In the genomic region with DNA sequence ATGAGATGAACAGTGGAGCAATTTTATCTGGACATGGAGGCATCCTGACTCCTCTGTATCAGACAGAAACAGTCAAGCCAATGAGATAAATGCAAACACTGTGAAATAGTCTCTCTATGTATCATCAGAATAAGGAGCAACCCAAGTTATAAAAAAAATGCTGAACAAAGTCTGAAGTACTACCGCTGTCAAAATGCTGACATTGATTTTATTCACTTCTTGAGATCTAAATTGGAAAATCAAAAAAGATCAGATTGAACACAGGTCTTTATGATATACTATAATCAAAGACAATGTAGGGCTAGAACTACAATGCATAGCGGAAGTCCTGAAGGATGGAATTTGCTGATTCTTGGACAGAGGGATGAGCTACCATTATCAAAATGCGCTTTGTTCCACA, we compare ENCODE assay signal across 31 cellular contexts.
"Had no signal": no experiment of that assay in that cellular context is flagged by ENCODE, and none has a peak within 500 bp of the region (broad histone marks: within the 10 kb centered on the region; RNA-seq: fewer than 3 reads in every experiment).

No MANE protein-coding gene starts in this region.

- H3K9me3 ChIP-seq: adrenal gland, body of pancreas, esophagus muscularis mucosa, gastrocnemius medialis, heart left ventricle had no signal

- H3K4me3 ChIP-seq: adrenal gland, body of pancreas, esophagus muscularis mucosa, gastrocnemius medialis, heart left ventricle had no signal

- ATAC-seq: activated CD4-positive, CD25-positive, alpha-beta regulatory T cell treated with anti-CD3 and anti-CD28 coated beads, Interleukin-2, amount 50 U/mL, for 24 hours; activated CD8-positive, alpha-beta T cell treated with anti-CD3 and anti-CD28 coated beads for 36 hours; activated naive CD8-positive, alpha-beta T cell treated with anti-CD3 and anti-CD28 coated beads, Interleukin-2, amount 50 U/mL, for 24 hours; body of pancreas; effector memory CD8-positive, alpha-beta T cell; foreskin keratinocyte; gastrocnemius medialis; heart left ventricle had no signal

- H3K36me3 ChIP-seq: adrenal gland, esophagus muscularis mucosa, gastrocnemius medialis, heart left ventricle, WERI-Rb-1 had no signal

- FAIRE-seq: colon had no signal

- H3K27ac ChIP-seq: adrenal gland, body of pancreas, esophagus muscularis mucosa, foreskin keratinocyte, gastrocnemius medialis, heart left ventricle, WERI-Rb-1 had no signal

- DNase-seq: activated B cell treated with CpG ODN at 0.5 μM for 24 hours; activated CD4-positive, alpha-beta T cell treated with anti-CD3 and anti-CD28 coated beads for 48 hours; activated CD4-positive, alpha-beta T cell treated with anti-CD3 and anti-CD28 coated beads, Interleukin-2, amount 50 U/mL, for 1 hour; activated CD4-positive, alpha-beta T cell treated with anti-CD3 and anti-CD28 coated beads, Interleukin-2, amount 50 U/mL, for 48 hours; activated CD8-positive, alpha-beta memory T cell treated with anti-CD3 and anti-CD28 coated beads for 24 hours; activated CD8-positive, alpha-beta T cell treated with anti-CD3 and anti-CD28 coated beads for 36 hours; activated effector memory CD4-positive, alpha-beta T cell treated with anti-CD3 and anti-CD28 coated beads, Interleukin-2, amount 50 U/mL, for 16 hours; activated naive CD4-positive, alpha-beta T cell treated with anti-CD3 and anti-CD28 coated beads for 36 hours; activated naive CD8-positive, alpha-beta T cell treated with anti-CD3 and anti-CD28 coated beads for 36 hours; activated naive CD8-positive, alpha-beta T cell treated with anti-CD3 and anti-CD28 coated beads, Interleukin-2, amount 50 U/mL, for 24 hours; activated T-cell treated with anti-CD3 and anti-CD28 coated beads, Interleukin-2, amount 50 U/mL, for 1 hour; activated T-cell treated with anti-CD3 and anti-CD28 coated beads, Interleukin-2, amount 50 U/mL, for 48 hours; adrenal gland; amygdala; aorta; body of pancreas; caudate nucleus; cortex of kidney; dermis blood vessel endothelial cell; effector CD4-positive, alpha-beta T cell; effector memory CD8-positive, alpha-beta T cell; erythroblast; foreskin keratinocyte; gastrocnemius medialis; glutamatergic neuron; heart left ventricle; T1000; WERI-Rb-1 had no signal

- H3K4me1 ChIP-seq: adrenal gland, body of pancreas, esophagus muscularis mucosa, foreskin keratinocyte, gastrocnemius medialis had no signal

- H3K27me3 ChIP-seq: body of pancreas, esophagus muscularis mucosa, foreskin keratinocyte, gastrocnemius medialis, heart left ventricle had no signal
